9 cellular contexts compared by ENCODE assay signal in genomic region chr5:106368021-106368420, GRCh38.
"Had no signal": no experiment of that assay in that cellular context is flagged by ENCODE, and none has a peak within 500 bp of the region (broad histone marks: within the 10 kb centered on the region; RNA-seq: fewer than 3 reads in every experiment).

No MANE protein-coding gene starts in this region.

- H3K36me3 ChIP-seq: HAP-1 had no signal

- H3K27ac ChIP-seq: GM23248, HL-60 had no signal

- ATAC-seq: HCT116, HepG2 had no signal

- H3K4me1 ChIP-seq: HAP-1 had no signal

- H3K9ac ChIP-seq: GM23248 had no signal

- H3K9me3 ChIP-seq: HAP-1 had no signal

- H2AFZ ChIP-seq: GM23248 had no signal

- FAIRE-seq: HepG2 had no signal

- H3K4me3 ChIP-seq: GM23248, HAP-1 had no signal

- DNase-seq: GM23248, GOT3, H7, HFFc6, KBM-7 had no signal
